In genomic region chr15:98599911-98600685, GRCh38 we compare ENCODE assay signal across 8 cellular contexts. TPM values are rescaled to one million over a fixed set of nuclear protein-coding genes. Genes with fewer than 3 reads are reported as not detected.
DNase-seq lines count a peak whose midpoint lies in the region; ATAC-seq and TF ChIP-seq lines count a peak whose summit lies in the region.

No MANE protein-coding gene starts in this region.

- no peaks in the 10 kb centered on the region for H3K79me2 ChIP-seq in mesendoderm (ENCODE audit: control insufficient read depth, insufficient read depth, low read length)

- no peaks in the 10 kb centered on the region for H3K9me3 Mint-ChIP-seq in T-helper 1 cell treated with Interleukin-12 subunit alpha and Interleukin-12 subunit beta and Interleukin-4 antibody, amounts not matched to agents 30 μg/mL and 1 μg/mL, for 36 hours
- H3K9me3 Mint-ChIP-seq in stimulated activated naive B cell treated with anti-CD40 and anti-IgM and Interleukin-4, amounts not matched to agents 10 μg/mL and 1 μg/mL and 100 μg/mL, for 72 hours: no peaks in the 10 kb centered on the region

- H3K27ac Mint-ChIP-seq in T-helper 1 cell treated with Interleukin-12 subunit alpha and Interleukin-12 subunit beta and Interleukin-4 antibody, amounts not matched to agents 30 μg/mL and 1 μg/mL, for 36 hours: peak overlapping the region; percentile 80
- peak overlapping the region; percentile 97 for H3K27ac Mint-ChIP-seq in stimulated activated naive B cell treated with anti-CD40 and anti-IgM and Interleukin-4, amounts not matched to agents 10 μg/mL and 1 μg/mL and 100 μg/mL, for 72 hours

- no peaks in the 10 kb centered on the region for H3K36me3 Mint-ChIP-seq in T-helper 1 cell treated with Interleukin-12 subunit alpha and Interleukin-12 subunit beta and Interleukin-4 antibody, amounts not matched to agents 30 μg/mL and 1 μg/mL, for 36 hours (ENCODE audit: low read depth)
- H3K36me3 Mint-ChIP-seq in stimulated activated naive B cell treated with anti-CD40 and anti-IgM and Interleukin-4, amounts not matched to agents 10 μg/mL and 1 μg/mL and 100 μg/mL, for 72 hours: no peaks in the 10 kb centered on the region

- H3K4ac ChIP-seq in mesendoderm (ENCODE audit: low read depth, low read length): no peak overlapping the region

- no peaks in the 10 kb centered on the region for H3K4me1 ChIP-seq in colonic mucosa
- peaks cover 2% of the 10 kb centered on the region for H3K4me1 ChIP-seq in mesendoderm (ENCODE audit: control insufficient read depth, low read depth, low read length)

- intact Hi-C loops in colonic mucosa (cut with DNase I): no loop called here

- no peak overlapping the region for H4K8ac ChIP-seq in mesendoderm (ENCODE audit: low read depth, low read length)

- H3K9ac ChIP-seq in colonic mucosa (ENCODE audit: low read depth in 2 of 2, low read length in 2 of 2): peak overlapping the region; percentile 51 to 76
- H3K9ac ChIP-seq in mesendoderm (ENCODE audit: low read length): peak overlapping the region; percentile 43

- no peaks in the 10 kb centered on the region for H3K79me1 ChIP-seq in mesendoderm (ENCODE audit: low read length)

- no peaks in the 10 kb centered on the region for H3K36me3 ChIP-seq in colonic mucosa
- H3K36me3 ChIP-seq in mesendoderm (ENCODE audit: control insufficient read depth, insufficient read depth, low read length): no peaks in the 10 kb centered on the region

- H4K5ac ChIP-seq in mesendoderm (ENCODE audit: low read length): no peak overlapping the region

- H3K4me3 Mint-ChIP-seq in T-helper 1 cell treated with Interleukin-12 subunit alpha and Interleukin-12 subunit beta and Interleukin-4 antibody, amounts not matched to agents 30 μg/mL and 1 μg/mL, for 36 hours: peak overlapping the region; percentile 90
- H3K4me3 Mint-ChIP-seq in stimulated activated naive B cell treated with anti-CD40 and anti-IgM and Interleukin-4, amounts not matched to agents 10 μg/mL and 1 μg/mL and 100 μg/mL, for 72 hours: peak overlapping the region; percentile 84 to 99

- no peak overlapping the region for H2BK5ac ChIP-seq in mesendoderm (ENCODE audit: low read length)

- H3K4me1 Mint-ChIP-seq in T-helper 1 cell treated with Interleukin-12 subunit alpha and Interleukin-12 subunit beta and Interleukin-4 antibody, amounts not matched to agents 30 μg/mL and 1 μg/mL, for 36 hours (ENCODE audit: low read depth): peaks cover 12% of the 10 kb centered on the region
- peaks cover 6 to 10% of the 10 kb centered on the region in 2 donors for H3K4me1 Mint-ChIP-seq in stimulated activated naive B cell treated with anti-CD40 and anti-IgM and Interleukin-4, amounts not matched to agents 10 μg/mL and 1 μg/mL and 100 μg/mL, for 72 hours

- no peak overlapping the region for H3K18ac ChIP-seq in mesendoderm (ENCODE audit: low read length)

- WGBS in mesendoderm (ENCODE audit: extremely low coverage, insufficient coverage, low lambda C conversion rate): no CpG with 5 or more reads among the region's 15 CpGs

- ATAC-seq in GM18858 (IDR thresholded peaks at IDR 0.05; ENCODE audit: unreplicated experiment) (peak; percentile 91), HG02884 (IDR thresholded peaks at IDR 0.05; ENCODE audit: unreplicated experiment) (peak; percentile 93)
- peak; percentile 89 for ATAC-seq in stimulated activated naive B cell treated with anti-CD40 and anti-IgM and Interleukin-4, amounts not matched to agents 10 μg/mL and 1 μg/mL and 100 μg/mL, for 72 hours (replicated peaks)

- no peak overlapping the region for H2AK5ac ChIP-seq in mesendoderm (ENCODE audit: low read length)

- peak overlapping the region; percentile 75 for H3K56ac ChIP-seq in mesendoderm (ENCODE audit: low read length)

- no peaks in the 10 kb centered on the region for H3K27me3 ChIP-seq in colonic mucosa
- H3K27me3 ChIP-seq in mesendoderm (ENCODE audit: insufficient read depth, low read length, poor library complexity): no peaks in the 10 kb centered on the region

- H3K4me3 ChIP-seq in colonic mucosa (peak overlapping the region; percentile 36), mesendoderm (ENCODE audit: low read length) (no peak overlapping the region)

- no peak overlapping the region for H3K27ac ChIP-seq in colonic mucosa
- no peak overlapping the region for H3K27ac ChIP-seq in mesendoderm (ENCODE audit: low read depth, low read length)

- peaks cover 22% of the 10 kb centered on the region for H3K27me3 Mint-ChIP-seq in T-helper 1 cell treated with Interleukin-12 subunit alpha and Interleukin-12 subunit beta and Interleukin-4 antibody, amounts not matched to agents 30 μg/mL and 1 μg/mL, for 36 hours (ENCODE audit: low read depth)
- peaks cover 3 to 8% of the 10 kb centered on the region in 2 donors for H3K27me3 Mint-ChIP-seq in stimulated activated naive B cell treated with anti-CD40 and anti-IgM and Interleukin-4, amounts not matched to agents 10 μg/mL and 1 μg/mL and 100 μg/mL, for 72 hours

- H2BK15ac ChIP-seq in mesendoderm (replicated peaks; ENCODE audit: low read depth): no peak overlapping the region

- no peaks in the 10 kb centered on the region for H3K9me3 ChIP-seq in colonic mucosa

- DNase-seq in colonic mucosa (peak; percentile 59), mesendoderm (peak; percentile 47), NCI-H1694 treated with DMSO at 0.1 percent for 48 hours (lab: John Stamatoyannopoulos, UW) (no peak), NCI-H1105 treated with DMSO at 0.1 percent for 48 hours (lab: John Stamatoyannopoulos, UW) (no peak)
- peak; percentile 16 for DNase-seq in stimulated activated naive B cell treated with anti-CD40 and anti-IgM and Interleukin-4, amounts not matched to agents 10 μg/mL and 1 μg/mL and 100 μg/mL, for 72 hours

- TF ChIP-seq CTCF in colonic mucosa (IDR thresholded peaks at IDR 0.05): no peak

- H3K23ac ChIP-seq in mesendoderm (ENCODE audit: low read length): no peak overlapping the region

- H3K4me2 ChIP-seq in mesendoderm (ENCODE audit: low read length): peak overlapping the region; percentile 35

- H2BK120ac ChIP-seq in mesendoderm (ENCODE audit: low read depth, low read length): no peak overlapping the region

RNA-seq across cellular contexts. Expression of gene IGF1R, which starts 48.2 kb away (rescaled TPM):
- 10 to 100 TPM; 35.0 to 37.0 TPM for total RNA-seq in colonic mucosa
- 42.5 TPM for polyA plus RNA-seq in mesendoderm (2013, experiment 1 of 2)
- 43.6 TPM for polyA plus RNA-seq in mesendoderm (2013, experiment 2 of 2)

Comparison
In these comparisons a context has a peak if more than half of its experiments do, and no peak if none do; other contexts are left out.
1. DNase-seq: peak in colonic mucosa (single experiment), mesendoderm (single experiment) and stimulated activated naive B cell treated with anti-CD40 and anti-IgM and Interleukin-4, amounts not matched to agents 10 μg/mL and 1 μg/mL and 100 μg/mL, for 72 hours (single experiment); none in NCI-H1694 treated with DMSO at 0.1 percent for 48 hours (single experiment) and NCI-H1105 treated with DMSO at 0.1 percent for 48 hours (single experiment).
2. Peak in every context shown above with its lines, with median percentiles within 50 percentile points of each other: ATAC-seq.